Comparison of ENCODE assay signal across 11 cellular contexts in the genomic region with DNA sequence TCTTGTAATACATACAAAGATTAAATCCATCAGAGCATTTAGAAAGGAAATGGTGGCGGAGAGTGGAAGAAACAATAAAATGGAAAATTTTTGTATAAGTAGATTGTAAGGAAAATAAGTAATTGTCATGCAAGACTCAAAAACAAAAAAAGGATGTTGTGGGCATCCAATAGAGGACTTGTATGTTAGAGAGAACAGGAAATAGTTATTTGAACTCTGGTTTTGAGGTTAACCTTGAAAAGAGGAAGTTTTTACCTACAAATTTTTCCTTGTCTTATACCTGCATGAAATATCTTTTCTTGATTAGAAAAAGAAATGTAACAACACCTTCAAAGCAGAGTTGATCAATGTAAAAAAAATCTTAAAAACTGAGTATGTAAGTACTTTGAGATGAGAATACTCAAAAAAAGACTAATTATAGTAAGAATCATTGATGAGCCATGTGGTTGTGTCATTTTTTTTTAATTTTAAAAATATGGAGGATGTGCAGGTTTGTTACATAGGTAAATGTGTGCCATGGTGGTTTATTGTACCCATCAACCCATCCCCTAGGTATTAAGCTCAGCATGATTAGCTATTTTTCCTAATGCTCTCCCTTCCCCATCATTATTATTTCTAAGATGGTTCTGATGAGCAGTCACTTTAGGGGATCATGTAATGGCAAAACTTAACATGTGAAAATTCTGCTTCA. TPM values are rescaled to one million over a fixed set of nuclear protein-coding genes. Genes with fewer than 3 reads are reported as not detected.
A peak's percentile ranks its signal among the peaks of the same experiment; 100 is the strongest.
DNase-seq lines count a peak whose midpoint lies in the region; ATAC-seq, FAIRE-seq and TF ChIP-seq lines count a peak whose summit lies in the region.
"Had no signal": no experiment of that assay in that cellular context is flagged by ENCODE, and none has a peak within 500 bp of the region (broad histone marks: within the 10 kb centered on the region; RNA-seq: fewer than 3 reads in every experiment).

No MANE protein-coding gene starts in this region.

- H3K27ac ChIP-seq in HL-60 (replicated peaks), result 0 out of 2 replicates have a peak overlapping the region, but pooled peaks have one; percentile 1
- H3K27ac ChIP-seq in endothelial cell of umbilical vein (ENCODE audit: insufficient read depth, low read depth, low read length), result no peak overlapping the region
- H3K27ac ChIP-seq in left ventricle myocardium inferior (replicated peaks), result no peak overlapping the region
- no peak overlapping the region for H3K27ac ChIP-seq in osteoblast (ENCODE audit: low read depth, low read length)
- H3K27ac ChIP-seq: pancreas had no signal

- CTCF ChIA-PET in endothelial cell of umbilical vein (lab: Charles Lee), result interaction anchor here (1.2 kb wide), 1 partner anchor 21 kb away, joined by 3 read pairs; no protein-coding TSS in a partner anchor

- H3K79me2 ChIP-seq in endothelial cell of umbilical vein (ENCODE audit: control insufficient read depth, insufficient read depth, low read length) (no peaks in the 10 kb centered on the region), osteoblast (ENCODE audit: insufficient read depth, low read length) (no peaks in the 10 kb centered on the region)

- no peak overlapping the region for H2AFZ ChIP-seq in endothelial cell of umbilical vein (ENCODE audit: low read depth, low read length)
- no peak overlapping the region for H2AFZ ChIP-seq in osteoblast (ENCODE audit: low read length)

- no peaks in the 10 kb centered on the region for H3K9me3 ChIP-seq in endothelial cell of umbilical vein (replicated peaks; ENCODE audit: control insufficient read depth, insufficient read depth, low read length)
- peaks cover 14% of the 10 kb centered on the region for H3K9me3 ChIP-seq in left ventricle myocardium inferior (replicated peaks)
- no peaks in the 10 kb centered on the region for H3K9me3 ChIP-seq in osteoblast (ENCODE audit: low read depth, low read length)
- H3K9me3 ChIP-seq: pancreas, stomach had no signal

- BruUV-seq in endothelial cell of umbilical vein (replicated peaks; lab: Mats Ljungman, UMichigan), result no TSS peak

- TF ChIP-seq POLR2A in endothelial cell of umbilical vein (IDR thresholded peaks at IDR 0.05; ENCODE audit: low read depth, low read length), result no peak

- DNase-seq in HL-60 (ENCODE audit: low read depth in 1 of 2, low spot score in 1 of 2), result peak in 1 of 2 experiments; percentile 7
- DNase-seq in endothelial cell of umbilical vein (ENCODE audit: low read depth, low spot score), result peak; percentile 12
- no peak for DNase-seq in left ventricle myocardium inferior
- no peak for DNase-seq in amygdala (lab: John Stamatoyannopoulos, UW)
- no peak for DNase-seq in osteoblast (ENCODE audit: insufficient read length, low spot score, missing footprints)
- DNase-seq in NCI-H187 treated with DMSO at 0.1 percent for 48 hours (lab: John Stamatoyannopoulos, UW), result no peak
- DNase-seq: activated gamma-delta T cell, pancreas, stomach had no signal

- POLR2A ChIA-PET in endothelial cell of umbilical vein (lab: Charles Lee), result no interaction called here

- dilution Hi-C loops in endothelial cell of umbilical vein (cut with MboI; ENCODE audit: extremely low pct_ligation_motif_present, low sequenced_read_pairs), result no loop called here

- intact Hi-C loops in endothelial cell of umbilical vein (cut with micrococcal nuclease) (no loop called here), left ventricle myocardium inferior (cut with micrococcal nuclease) (no loop called here)

- H3K36me3 ChIP-seq in endothelial cell of umbilical vein (ENCODE audit: control insufficient read depth in 2 of 2, extremely low read depth in 1 of 2, insufficient read depth in 2 of 2, low read length in 2 of 2), result no peaks in the 10 kb centered on the region
- H3K36me3 ChIP-seq in left ventricle myocardium inferior, result peaks cover 60% of the 10 kb centered on the region
- H3K36me3 ChIP-seq in osteoblast (ENCODE audit: insufficient read depth, low read length), result peaks cover 7% of the 10 kb centered on the region

- H3K27me3 ChIP-seq in HL-60 (ENCODE audit: insufficient read depth, poor library complexity, severe bottlenecking) (no peaks in the 10 kb centered on the region), endothelial cell of umbilical vein (ENCODE audit: control insufficient read depth in 2 of 2, insufficient read depth in 2 of 2, low read length in 2 of 2) (no peaks in the 10 kb centered on the region), left ventricle myocardium inferior (ENCODE audit: low read depth) (no peaks in the 10 kb centered on the region), osteoblast (ENCODE audit: insufficient read depth, low read length) (no peaks in the 10 kb centered on the region)
- H3K27me3 ChIP-seq: pancreas, stomach had no signal

- H3K4me2 ChIP-seq in endothelial cell of umbilical vein (ENCODE audit: insufficient read depth, low read length) (no peak overlapping the region), osteoblast (ENCODE audit: insufficient read depth, low read length) (no peak overlapping the region)

- H3K9ac ChIP-seq in endothelial cell of umbilical vein (replicated peaks; ENCODE audit: extremely low read depth, insufficient read depth, low read length), result no peak overlapping the region

- TF ChIP-seq CTCF in HL-60 (IDR thresholded peaks at IDR 0.05; ENCODE audit: insufficient read depth, low read length) (no peak), endothelial cell of umbilical vein (IDR thresholded peaks at IDR 0.05; ENCODE audit: extremely low read depth in 1 of 2, insufficient read depth in 1 of 2, low read depth in 1 of 2, low read length in 2 of 2) (no peak), left ventricle myocardium inferior (IDR thresholded peaks at IDR 0.05; ENCODE audit: borderline replicate concordance) (no peak), osteoblast (IDR thresholded peaks at IDR 0.05; ENCODE audit: extremely low read depth, low read depth, low read length) (no peak)

- H3K4me3 ChIP-seq in HL-60 (replicated peaks; ENCODE audit: insufficient read depth, low read length), result no peak overlapping the region
- H3K4me3 ChIP-seq in endothelial cell of umbilical vein (replicated peaks in 1 of 3; ENCODE audit: insufficient read depth in 1 of 3, low read depth in 1 of 3, low read length in 3 of 3), result no peak overlapping the region
- no peak overlapping the region for H3K4me3 ChIP-seq in left ventricle myocardium inferior
- H3K4me3 ChIP-seq in osteoblast (ENCODE audit: insufficient read depth, low read length), result no peak overlapping the region
- H3K4me3 ChIP-seq: pancreas, stomach had no signal

- no peak for FAIRE-seq in endothelial cell of umbilical vein (lab: Jason Lieb, UNC)
- FAIRE-seq: pancreas had no signal

- H4K20me1 ChIP-seq in endothelial cell of umbilical vein (replicated peaks; ENCODE audit: control insufficient read depth, extremely low read depth, insufficient read depth, low read length) (no peaks in the 10 kb centered on the region), osteoblast (ENCODE audit: insufficient read depth, low read length) (no peaks in the 10 kb centered on the region)

- H3K4me1 ChIP-seq in endothelial cell of umbilical vein (ENCODE audit: control insufficient read depth, extremely low read depth, insufficient read depth, low read length) (no peaks in the 10 kb centered on the region), left ventricle myocardium inferior (peaks cover 17% of the 10 kb centered on the region), osteoblast (ENCODE audit: insufficient read depth, low read length) (no peaks in the 10 kb centered on the region)

- H3K9me1 ChIP-seq in endothelial cell of umbilical vein (replicated peaks; ENCODE audit: control insufficient read depth, extremely low read depth, insufficient read depth, low read length), result no peaks in the 10 kb centered on the region

- ATAC-seq in GM18867 (IDR thresholded peaks at IDR 0.05; ENCODE audit: unreplicated experiment) (peak; percentile 90), GM21786 (IDR thresholded peaks at IDR 0.05; ENCODE audit: unreplicated experiment) (peak; percentile 90)
- ATAC-seq: pancreas had no signal

TF ChIP-seq in endothelial cell of umbilical vein, 7 proteins besides CTCF, POLR2A, EP300 and RAD21:
- no peak for TF ChIP-seq MYC (IDR thresholded peaks at IDR 0.05; ENCODE audit: low read depth, low read length)
- no peak for TF ChIP-seq FOS (IDR thresholded peaks at IDR 0.05; ENCODE audit: borderline replicate concordance, insufficient read depth, low read length)
- no peak for TF ChIP-seq POLR2AphosphoS5 (IDR thresholded peaks at IDR 0.05; ENCODE audit: insufficient read depth, low read depth, low read length)
- TF ChIP-seq JUN (IDR thresholded peaks at IDR 0.05; ENCODE audit: borderline replicate concordance, insufficient read depth, insufficient read length, low read depth), result no peak
- TF ChIP-seq EZH2 (IDR thresholded peaks at IDR 0.05; ENCODE audit: borderline replicate concordance, low read depth, low read length, severe bottlenecking), result no peak
- TF ChIP-seq, protein P1, sequence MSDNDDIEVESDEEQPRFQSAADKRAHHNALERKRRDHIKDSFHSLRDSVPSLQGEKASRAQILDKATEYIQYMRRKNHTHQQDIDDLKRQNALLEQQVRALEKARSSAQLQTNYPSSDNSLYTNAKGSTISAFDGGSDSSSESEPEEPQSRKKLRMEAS (IDR thresholded peaks at IDR 0.05; ENCODE audit: insufficient read depth, insufficient read length), result no peak
- no peak for TF ChIP-seq GATA2 (IDR thresholded peaks at IDR 0.05; ENCODE audit: insufficient read depth, insufficient read length, low read depth, low read length)
TF ChIP-seq in endothelial cell of umbilical vein: peak in this region for 0.

RNA-seq across cellular contexts. Expression of a gene that starts 11.9 kb away (rescaled TPM):
- total RNA-seq in endothelial cell of umbilical vein, result 23.0 and 23.1 TPM in 2 replicates
- 9.3 and 13.7 TPM in 2 replicates for polyA plus RNA-seq in endothelial cell of umbilical vein
- 14.2 and 15.3 TPM in 2 replicates for polyA plus RNA-seq in endothelial cell of umbilical vein (2011; cell fraction: cytosol; rRNA removed)
- polyA plus RNA-seq in endothelial cell of umbilical vein (2011; cell fraction: nucleus; rRNA removed), result 10.4 and 12.9 TPM in 2 replicates
- polyA plus RNA-seq in endothelial cell of umbilical vein (2012), result 17.3 and 22.8 TPM in 2 replicates
- polyA minus RNA-seq in endothelial cell of umbilical vein, result 17.4 and 20.3 TPM in 2 replicates
- polyA minus RNA-seq in endothelial cell of umbilical vein (2011; cell fraction: cytosol; rRNA and poly(A)+ RNA removed), result 24.7 TPM
- 11.9 and 15.1 TPM in 2 replicates for polyA minus RNA-seq in endothelial cell of umbilical vein (2011; cell fraction: nucleus; rRNA and poly(A)+ RNA removed)
- total RNA-seq in left ventricle myocardium inferior, result 60.3 TPM
- total RNA-seq in osteoblast, result 61.9 and 73.1 TPM in 2 replicates
